In genomic region chr14:68770051-68770450, GRCh38 we compare ENCODE assay signal across 24 cellular contexts. TPM values are rescaled to one million over a fixed set of nuclear protein-coding genes. Genes with fewer than 3 reads are reported as not detected.
DNase-seq lines count a peak whose midpoint lies in the region; ATAC-seq and TF ChIP-seq lines count a peak whose summit lies in the region.
"Had no signal": no experiment of that assay in that cellular context is flagged by ENCODE, and none has a peak within 500 bp of the region (broad histone marks: within the 10 kb centered on the region; RNA-seq: fewer than 3 reads in every experiment).

No MANE protein-coding gene starts in this region.

- no peak overlapping the region for H2BK12ac ChIP-seq in neuronal stem cell (ENCODE audit: low read length)

- H3K9me3 ChIP-seq in CD4-positive, CD25-positive, alpha-beta regulatory T cell (ENCODE audit: control insufficient read depth in 2 of 2, low read length in 2 of 2): no peaks in the 10 kb centered on the region
- H3K9me3 ChIP-seq in neuronal stem cell (replicated peaks in 1 of 2; ENCODE audit: control insufficient read depth in 2 of 2, insufficient read depth in 1 of 2, low read depth in 1 of 2, low read length in 2 of 2) (no peaks in the 10 kb centered on the region), mammary epithelial cell (replicated peaks; ENCODE audit: insufficient read depth, low read length) (peaks cover 1% of the 10 kb centered on the region)
- H3K9me3 ChIP-seq: HAP-1 had no signal

- H4K91ac ChIP-seq in neuronal stem cell (ENCODE audit: low read depth, low read length, poor library complexity): no peak overlapping the region

- H3K4me3 Mint-ChIP-seq in T-helper 2 cell treated with Interferon-gamma antibody and Interleukin-4, amounts not matched to agents 5 μg/mL and 100 μg/mL, for 36 hours: no peak overlapping the region
- peak overlapping the region in 1 of 4 donors; percentile 20 for H3K4me3 Mint-ChIP-seq in CD4-positive, CD25-positive, alpha-beta regulatory T cell
- H3K4me3 Mint-ChIP-seq in glutamatergic neuron (ENCODE audit: unreplicated experiment): no peak overlapping the region
- H3K4me3 Mint-ChIP-seq: IgD-negative memory B cell had no signal

- no peak for DNase-seq in T-helper 2 cell treated with Interferon-gamma antibody and Interleukin-4, amounts not matched to agents 5 μg/mL and 100 μg/mL, for 36 hours (ENCODE audit: low spot score)
- DNase-seq in T-helper 2 cell: no peak
- DNase-seq in CD4-positive, CD25-positive, alpha-beta regulatory T cell: no peak
- peak; percentile 6 for DNase-seq in glutamatergic neuron
- DNase-seq in neuronal stem cell (ENCODE audit: low spot score): no peak
- DNase-seq in CD1c-positive myeloid dendritic cell (ENCODE audit: extremely low spot score): no peak
- DNase-seq in mammary epithelial cell: no peak
- DNase-seq in GM13976 (ENCODE audit: low spot score): no peak
- DNase-seq: AML-193, DMS53, EL, GM23248, Karpas-422, NCI-H1417 treated with DMSO at 0.1 percent for 48 hours, NCI-H187 treated with DMSO at 0.1 percent for 48 hours, NCI-H2227 treated with DMSO at 0.1 percent for 48 hours, NCI-H510A treated with DMSO at 0.1 percent for 48 hours, NCI-H774, RPMI8226 had no signal

- H3K36me3 Mint-ChIP-seq in T-helper 2 cell treated with Interferon-gamma antibody and Interleukin-4, amounts not matched to agents 5 μg/mL and 100 μg/mL, for 36 hours (ENCODE audit: low read depth): no peaks in the 10 kb centered on the region
- no peaks in the 10 kb centered on the region for H3K36me3 Mint-ChIP-seq in CD4-positive, CD25-positive, alpha-beta regulatory T cell
- H3K36me3 Mint-ChIP-seq in glutamatergic neuron (ENCODE audit: unreplicated experiment): peaks cover 4% of the 10 kb centered on the region
- H3K36me3 Mint-ChIP-seq: CD4-positive, alpha-beta memory T cell had no signal

- no peak overlapping the region for H2AFZ ChIP-seq in neuronal stem cell (ENCODE audit: low read length)
- H2AFZ ChIP-seq in mammary epithelial cell (ENCODE audit: low read depth, low read length): no peak overlapping the region
- H2AFZ ChIP-seq: GM23248 had no signal

- TF ChIP-seq CTCF in glutamatergic neuron (IDR thresholded peaks at IDR 0.05; ENCODE audit: partially characterized antibody, unreplicated experiment) (no peak), mammary epithelial cell (conservative IDR thresholded peaks at IDR 0.05 in 1 of 2, IDR thresholded peaks at IDR 0.05 in 1 of 2; ENCODE audit: extremely low read depth in 1 of 2, insufficient read depth in 1 of 2, low read depth in 1 of 2, low read length in 2 of 2) (no peak), GM13976 (IDR thresholded peaks at IDR 0.05; ENCODE audit: borderline replicate concordance, control extremely low read depth, extremely low read depth, insufficient read depth, missing control alignments) (no peak)

- no peak overlapping the region for H3K4me3 ChIP-seq in CD4-positive, CD25-positive, alpha-beta regulatory T cell (ENCODE audit: low read depth, low read length)
- H3K4me3 ChIP-seq in neuronal stem cell (ENCODE audit: low read length in 2 of 2) (no peak overlapping the region), mammary epithelial cell (replicated peaks in 1 of 3; ENCODE audit: insufficient read depth in 1 of 3, low read depth in 2 of 3, low read length in 3 of 3) (no peak overlapping the region)
- H3K4me3 ChIP-seq: GM12878, GM23248, HAP-1 had no signal

- H3K79me1 ChIP-seq in neuronal stem cell (ENCODE audit: low read depth, low read length): no peaks in the 10 kb centered on the region

- H3K27me3 ChIP-seq in CD4-positive, CD25-positive, alpha-beta regulatory T cell (ENCODE audit: control insufficient read depth, insufficient read depth, low read length): no peaks in the 10 kb centered on the region
- H3K27me3 ChIP-seq in neuronal stem cell (ENCODE audit: control insufficient read depth in 3 of 3, insufficient read depth in 3 of 3, low read depth in 1 of 3, low read length in 3 of 3) (no peaks in the 10 kb centered on the region), mammary epithelial cell (ENCODE audit: insufficient read depth, low read length) (no peaks in the 10 kb centered on the region)

- in situ Hi-C loops in mammary epithelial cell (cut with MboI; ENCODE audit: low sequenced_read_pairs in 2 of 2): no loop called here
- in situ Hi-C loops in GM13976 (cut with MboI; ENCODE audit: low sequenced_read_pairs, unreplicated experiment): no loop called here

- no peak overlapping the region for H3K4me2 ChIP-seq in neuronal stem cell (ENCODE audit: insufficient read depth, low read length, poor library complexity, severe bottlenecking)
- H3K4me2 ChIP-seq in mammary epithelial cell (ENCODE audit: insufficient read depth, low read depth, low read length): no peak overlapping the region

- peak overlapping the region; percentile 17 for H3K23ac ChIP-seq in neuronal stem cell (ENCODE audit: low read depth, low read length, poor library complexity)

- no CpG with 5 or more reads among the region's 9 CpGs for WGBS in neuronal stem cell (ENCODE audit: extremely low coverage in 2 of 2, insufficient read length in 2 of 2, insufficient replicate concordance in 1 of 2), 2 donors
- 96% methylated on average over 8 of the region's 9 CpGs for WGBS in mammary epithelial cell (ENCODE audit: low coverage, missing lambda C conversion rate)

- ATAC-seq in CD4-positive, CD25-positive, alpha-beta regulatory T cell (ENCODE audit: low read depth in 2 of 2): no peak
- ATAC-seq: GM12878 had no signal

- dilution Hi-C loops in mammary epithelial cell (cut with HindIII; ENCODE audit: low sequenced_read_pairs): no loop called here

- no peak overlapping the region for H4K8ac ChIP-seq in neuronal stem cell (ENCODE audit: low read depth, low read length)

- no peak overlapping the region for H2AK5ac ChIP-seq in neuronal stem cell (ENCODE audit: low read depth, low read length)

- peak overlapping the region; percentile 59 for H2BK15ac ChIP-seq in neuronal stem cell (ENCODE audit: low read length)

- H3K9ac ChIP-seq in neuronal stem cell (ENCODE audit: low read depth, low read length, poor library complexity) (no peak overlapping the region), mammary epithelial cell (ENCODE audit: insufficient read depth, low read length) (no peak overlapping the region)
- H3K9ac ChIP-seq: GM23248 had no signal

- no peaks in the 10 kb centered on the region for H3K27me3 Mint-ChIP-seq in T-helper 2 cell treated with Interferon-gamma antibody and Interleukin-4, amounts not matched to agents 5 μg/mL and 100 μg/mL, for 36 hours (ENCODE audit: low read depth)
- H3K27me3 Mint-ChIP-seq in CD4-positive, CD25-positive, alpha-beta regulatory T cell: no peaks in the 10 kb centered on the region
- H3K27me3 Mint-ChIP-seq in glutamatergic neuron (ENCODE audit: unreplicated experiment): peaks cover 5% of the 10 kb centered on the region
- H3K27me3 Mint-ChIP-seq: CD4-positive, alpha-beta memory T cell; IgD-negative memory B cell had no signal

- peak overlapping the region; percentile 29 for H3K27ac Mint-ChIP-seq in T-helper 2 cell treated with Interferon-gamma antibody and Interleukin-4, amounts not matched to agents 5 μg/mL and 100 μg/mL, for 36 hours
- peak overlapping the region; percentile 86 to 94 (median 93) for H3K27ac Mint-ChIP-seq in CD4-positive, CD25-positive, alpha-beta regulatory T cell
- H3K27ac Mint-ChIP-seq in glutamatergic neuron (ENCODE audit: unreplicated experiment): no peak overlapping the region
- H3K27ac Mint-ChIP-seq: IgD-negative memory B cell had no signal

- H3K4me1 ChIP-seq in CD4-positive, CD25-positive, alpha-beta regulatory T cell (ENCODE audit: control insufficient read depth, insufficient read depth, low read length, poor library complexity, severe bottlenecking): peaks cover 53% of the 10 kb centered on the region
- no peaks in the 10 kb centered on the region for H3K4me1 ChIP-seq in neuronal stem cell (ENCODE audit: control insufficient read depth in 2 of 2, insufficient read depth in 1 of 2, low read depth in 1 of 2, low read length in 2 of 2)
- no peaks in the 10 kb centered on the region for H3K4me1 ChIP-seq in mammary epithelial cell (ENCODE audit: insufficient read depth, low read length)
- H3K4me1 ChIP-seq: HAP-1 had no signal

- CTCF ChIA-PET in mammary epithelial cell (lab: Charles Lee; ENCODE audit: low non-redundant PET): no interaction called here

- no peak overlapping the region for H3K14ac ChIP-seq in neuronal stem cell (ENCODE audit: low read length)

- peaks cover 31% of the 10 kb centered on the region for H3K4me1 Mint-ChIP-seq in T-helper 2 cell treated with Interferon-gamma antibody and Interleukin-4, amounts not matched to agents 5 μg/mL and 100 μg/mL, for 36 hours (ENCODE audit: low read depth)
- H3K4me1 Mint-ChIP-seq in CD4-positive, CD25-positive, alpha-beta regulatory T cell: peaks cover 21 to 82% (median 53%) of the 10 kb centered on the region in 4 donors
- H3K4me1 Mint-ChIP-seq in glutamatergic neuron (ENCODE audit: low read depth, unreplicated experiment): no peaks in the 10 kb centered on the region

- no peaks in the 10 kb centered on the region for H4K20me1 ChIP-seq in mammary epithelial cell (ENCODE audit: insufficient read depth, low read length)

- H3K4ac ChIP-seq in neuronal stem cell (ENCODE audit: low read length): peak overlapping the region; percentile 8

- H3K18ac ChIP-seq in neuronal stem cell (ENCODE audit: low read length): peak overlapping the region; percentile 79

- no peaks in the 10 kb centered on the region for H3K79me2 ChIP-seq in mammary epithelial cell (ENCODE audit: insufficient read depth, low read length)

- no peaks in the 10 kb centered on the region for H3K36me3 ChIP-seq in CD4-positive, CD25-positive, alpha-beta regulatory T cell (ENCODE audit: control insufficient read depth, insufficient read depth, low read length)
- H3K36me3 ChIP-seq in neuronal stem cell (replicated peaks in 1 of 2; ENCODE audit: control insufficient read depth in 2 of 2, insufficient read depth in 2 of 2, low read length in 2 of 2) (no peaks in the 10 kb centered on the region), mammary epithelial cell (ENCODE audit: insufficient read depth, low read length) (no peaks in the 10 kb centered on the region)
- H3K36me3 ChIP-seq: HAP-1 had no signal

- peak overlapping the region; percentile 5 for H3K27ac ChIP-seq in CD4-positive, CD25-positive, alpha-beta regulatory T cell (ENCODE audit: insufficient read depth, low read length, poor library complexity, severe bottlenecking)
- H3K27ac ChIP-seq in neuronal stem cell (replicated peaks; ENCODE audit: low read length) (no peak overlapping the region), mammary epithelial cell (ENCODE audit: insufficient read depth, low read depth, low read length) (no peak overlapping the region)
- H3K27ac ChIP-seq: 22Rv1, GM23248 had no signal

- BruUV-seq in mammary epithelial cell (replicated peaks; lab: Mats Ljungman, UMichigan): no TSS peak

- intact Hi-C loops in mammary epithelial cell (cut with micrococcal nuclease): no loop called here

- peak overlapping the region; percentile 4 for H2BK5ac ChIP-seq in neuronal stem cell (ENCODE audit: low read length)

- no peak overlapping the region for H2BK120ac ChIP-seq in neuronal stem cell (ENCODE audit: low read depth, low read length)

- peaks cover 4% of the 10 kb centered on the region for H3K9me3 Mint-ChIP-seq in T-helper 2 cell treated with Interferon-gamma antibody and Interleukin-4, amounts not matched to agents 5 μg/mL and 100 μg/mL, for 36 hours
- H3K9me3 Mint-ChIP-seq in CD4-positive, CD25-positive, alpha-beta regulatory T cell: no peaks in the 10 kb centered on the region
- peaks cover 2% of the 10 kb centered on the region for H3K9me3 Mint-ChIP-seq in glutamatergic neuron (ENCODE audit: unreplicated experiment)
- H3K9me3 Mint-ChIP-seq: IgD-negative memory B cell had no signal

RNA-seq across cellular contexts. Expression of gene ZFP36L1, which starts 22.8 kb away (rescaled TPM):
- total RNA-seq in CD4-positive, CD25-positive, alpha-beta regulatory T cell: 200 TPM
- polyA plus RNA-seq in CD4-positive, CD25-positive, alpha-beta regulatory T cell: 100 to 1,000 TPM in 2 of 4 donors, 10 to 100 TPM in 2; 78.5 to 116 (median 105) TPM
- 2.7 TPM for total RNA-seq in glutamatergic neuron (ENCODE audit: unreplicated experiment)
- 270 TPM for polyA plus RNA-seq in neuronal stem cell (2013, experiment 1 of 2)
- polyA plus RNA-seq in neuronal stem cell (2013, experiment 2 of 2): 294 TPM
- total RNA-seq in mammary epithelial cell: 100 to 1,000 TPM; 169 to 373 TPM
- 140 TPM for polyA plus RNA-seq in mammary epithelial cell
- 99.0 TPM for polyA minus RNA-seq in mammary epithelial cell

Comparison
In these comparisons a context has a peak if more than half of its experiments do, and no peak if none do; other contexts are left out.
1. RNA of gene ZFP36L1, which starts 22.8 kb away (total RNA-seq): 169 to 373 TPM in mammary epithelial cell and 200 TPM in CD4-positive, CD25-positive, alpha-beta regulatory T cell (single experiment); 2.7 TPM in glutamatergic neuron (single experiment); every median in the first group is over 10 times any median in the second.